ENCODE assay signal across 15 cellular contexts in genomic region chr10:78214931-78215330, GRCh38.
DNase-seq lines count a peak whose midpoint lies in the region; ATAC-seq, FAIRE-seq and TF ChIP-seq lines count a peak whose summit lies in the region.
"Had no signal": no experiment of that assay in that cellular context is flagged by ENCODE, and none has a peak within 500 bp of the region (broad histone marks: within the 10 kb centered on the region; RNA-seq: fewer than 3 reads in every experiment).

No MANE protein-coding gene starts in this region.

- no peaks in the 10 kb centered on the region for H4K20me1 ChIP-seq in GM23248 (ENCODE audit: insufficient read depth)
- no peaks in the 10 kb centered on the region for H4K20me1 ChIP-seq in smooth muscle cell (ENCODE audit: low read depth)

- no peak for TF ChIP-seq CTCF in smooth muscle cell (IDR thresholded peaks at IDR 0.05; ENCODE audit: borderline replicate concordance, insufficient read depth, poor library complexity, severe bottlenecking)

- H3K4me2 ChIP-seq in GM23248 (ENCODE audit: unreplicated experiment) = no peak overlapping the region
- H3K4me2 ChIP-seq in smooth muscle cell = peak overlapping the region; percentile 73

- H3F3A ChIP-seq in GM23248 (ENCODE audit: insufficient read depth) (no peaks in the 10 kb centered on the region), smooth muscle cell (ENCODE audit: low read depth) (peaks cover 6% of the 10 kb centered on the region)

- intact Hi-C loops in right cardiac atrium (cut with DNase I) = loop anchor here in 2 of 4 donors (10.0 kb wide), 2 partner anchors 90 to 980 kb away; no protein-coding TSS in a partner anchor
- intact Hi-C loops in activated T-helper 2 cell treated with anti-CD3 and anti-CD28 coated beads, Interferon-gamma antibody, Interleukin-2, Interleukin-4, amounts not matched to agents 10 μg/mL and 5 μg/mL and 100 μg/mL, durations not matched to agents 14 hours and 24 hours and 36 hours (cut with micrococcal nuclease) = no loop called here

- H2AFZ ChIP-seq in GM23248 (peak overlapping the region; percentile 19; the same call in 1 of the 2 replicates), smooth muscle cell (ENCODE audit: low read depth) (peak overlapping the region; percentile 47)

- peaks cover 3% of the 10 kb centered on the region for H3K4me1 Mint-ChIP-seq in activated T-helper 2 cell treated with anti-CD3 and anti-CD28 coated beads, Interferon-gamma antibody, Interleukin-2, Interleukin-4, amounts not matched to agents 10 μg/mL and 5 μg/mL and 100 μg/mL, durations not matched to agents 14 hours and 24 hours and 36 hours (ENCODE audit: low read depth)
- H3K4me1 Mint-ChIP-seq: immature natural killer cell, T-cell had no signal

- ATAC-seq in right cardiac atrium (no peak), GM21619 (IDR thresholded peaks at IDR 0.05; ENCODE audit: unreplicated experiment) (no peak)
- ATAC-seq: T-cell, WTC11 had no signal

- no peak overlapping the region for H3K27ac Mint-ChIP-seq in activated T-helper 2 cell treated with anti-CD3 and anti-CD28 coated beads, Interferon-gamma antibody, Interleukin-2, Interleukin-4, amounts not matched to agents 10 μg/mL and 5 μg/mL and 100 μg/mL, durations not matched to agents 14 hours and 24 hours and 36 hours
- H3K27ac Mint-ChIP-seq: immature natural killer cell, T-cell, type B pancreatic cell, WTC11 had no signal

- peak overlapping the region; percentile 56; the same call in 1 of the 2 replicates for H3K9ac ChIP-seq in GM23248
- peak overlapping the region; percentile 78 for H3K9ac ChIP-seq in adipocyte (ENCODE audit: low read length)
- H3K9ac ChIP-seq in smooth muscle cell (ENCODE audit: low read depth) = peak overlapping the region; percentile 71

- H3K4me3 Mint-ChIP-seq in activated T-helper 2 cell treated with anti-CD3 and anti-CD28 coated beads, Interferon-gamma antibody, Interleukin-2, Interleukin-4, amounts not matched to agents 10 μg/mL and 5 μg/mL and 100 μg/mL, durations not matched to agents 14 hours and 24 hours and 36 hours (ENCODE audit: low read depth) = no peak overlapping the region
- H3K4me3 Mint-ChIP-seq: immature natural killer cell, T-cell, type B pancreatic cell, WTC11 had no signal

- H3K36me3 ChIP-seq in GM23248 (ENCODE audit: low read depth) (no peaks in the 10 kb centered on the region), adipocyte (ENCODE audit: control insufficient read depth, insufficient read depth, low read length, severe bottlenecking) (no peaks in the 10 kb centered on the region), smooth muscle cell (ENCODE audit: low read depth) (no peaks in the 10 kb centered on the region), small intestine (ENCODE audit: control insufficient read depth in 2 of 2, insufficient read depth in 2 of 2, low read length in 2 of 2) (no peaks in the 10 kb centered on the region)
- H3K36me3 ChIP-seq: Peyer's patch had no signal

- H3K4me3 ChIP-seq in GM23248 = no peak overlapping the region
- H3K4me3 ChIP-seq in adipocyte (ENCODE audit: low read length) = peak overlapping the region; percentile 31
- no peak overlapping the region for H3K4me3 ChIP-seq in right cardiac atrium (ENCODE audit: low read length)
- no peak overlapping the region for H3K4me3 ChIP-seq in smooth muscle cell
- H3K4me3 ChIP-seq in small intestine (ENCODE audit: low read depth in 1 of 2, low read length in 2 of 2) = no peak overlapping the region
- H3K4me3 ChIP-seq: Peyer's patch had no signal

- H3K4me1 ChIP-seq in GM23248 (ENCODE audit: insufficient read depth) = peaks cover 19% of the 10 kb centered on the region
- H3K4me1 ChIP-seq in adipocyte (ENCODE audit: control insufficient read depth, insufficient read depth, low read length) = peaks cover 34% of the 10 kb centered on the region
- peaks cover 12% of the 10 kb centered on the region for H3K4me1 ChIP-seq in right cardiac atrium (ENCODE audit: control insufficient read depth, insufficient read depth, low read length)
- peaks cover 8% of the 10 kb centered on the region for H3K4me1 ChIP-seq in smooth muscle cell (ENCODE audit: low read depth)
- H3K4me1 ChIP-seq in small intestine (ENCODE audit: control insufficient read depth in 2 of 2, insufficient read depth in 1 of 2, low read depth in 1 of 2, low read length in 1 of 2) = no peaks in the 10 kb centered on the region

- peaks cover 26% of the 10 kb centered on the region for H3K27me3 Mint-ChIP-seq in activated T-helper 2 cell treated with anti-CD3 and anti-CD28 coated beads, Interferon-gamma antibody, Interleukin-2, Interleukin-4, amounts not matched to agents 10 μg/mL and 5 μg/mL and 100 μg/mL, durations not matched to agents 14 hours and 24 hours and 36 hours (ENCODE audit: low read depth)

- no peak for FAIRE-seq in small intestine (lab: Jason Lieb, UNC)

- no peaks in the 10 kb centered on the region for H3K9me3 Mint-ChIP-seq in activated T-helper 2 cell treated with anti-CD3 and anti-CD28 coated beads, Interferon-gamma antibody, Interleukin-2, Interleukin-4, amounts not matched to agents 10 μg/mL and 5 μg/mL and 100 μg/mL, durations not matched to agents 14 hours and 24 hours and 36 hours
- H3K9me3 Mint-ChIP-seq: immature natural killer cell, T-cell, type B pancreatic cell had no signal

- H3K9me2 ChIP-seq in GM23248 (ENCODE audit: insufficient read depth) = no peaks in the 10 kb centered on the region

- in situ Hi-C loops in GM23248 (cut with MboI) = no loop called here

- H3K9me3 ChIP-seq in GM23248 (ENCODE audit: low read depth) (no peaks in the 10 kb centered on the region), adipocyte (ENCODE audit: control insufficient read depth, low read length) (no peaks in the 10 kb centered on the region), right cardiac atrium (ENCODE audit: control insufficient read depth, low read length) (no peaks in the 10 kb centered on the region), smooth muscle cell (replicated peaks; ENCODE audit: low read depth) (no peaks in the 10 kb centered on the region), small intestine (ENCODE audit: control insufficient read depth, low read depth) (no peaks in the 10 kb centered on the region)
- H3K9me3 ChIP-seq: Peyer's patch had no signal

- H3K27ac ChIP-seq in GM23248 = 0 out of 2 replicates have a peak overlapping the region, but pooled peaks have one; percentile 24
- peak overlapping the region; percentile 11 for H3K27ac ChIP-seq in right cardiac atrium (ENCODE audit: low read length)
- H3K27ac ChIP-seq in smooth muscle cell (ENCODE audit: low read depth) = peak overlapping the region; percentile 70
- H3K27ac ChIP-seq in small intestine (ENCODE audit: low read depth in 1 of 2, low read length in 1 of 2) = peak overlapping the region in 1 of 2 donors; percentile 4

- H3K27me3 ChIP-seq in GM23248 (replicated peaks; ENCODE audit: insufficient read depth) (no peaks in the 10 kb centered on the region), adipocyte (replicated peaks; ENCODE audit: control insufficient read depth, insufficient read depth, low read length) (no peaks in the 10 kb centered on the region), right cardiac atrium (ENCODE audit: control insufficient read depth, insufficient read depth) (no peaks in the 10 kb centered on the region), smooth muscle cell (ENCODE audit: low read depth) (no peaks in the 10 kb centered on the region), small intestine (ENCODE audit: control insufficient read depth in 2 of 2, insufficient read depth in 2 of 2, low read length in 2 of 2) (peaks cover 0 to 1% of the 10 kb centered on the region in 2 donors)
- H3K27me3 ChIP-seq: Peyer's patch had no signal

- no peaks in the 10 kb centered on the region for H3K36me3 Mint-ChIP-seq in activated T-helper 2 cell treated with anti-CD3 and anti-CD28 coated beads, Interferon-gamma antibody, Interleukin-2, Interleukin-4, amounts not matched to agents 10 μg/mL and 5 μg/mL and 100 μg/mL, durations not matched to agents 14 hours and 24 hours and 36 hours (ENCODE audit: low read depth)
- H3K36me3 Mint-ChIP-seq: immature natural killer cell, T-cell, type B pancreatic cell, WTC11 had no signal

- DNase-seq in GM23248 (no peak), adipocyte (ENCODE audit: low read depth) (no peak), right cardiac atrium (no peak), smooth muscle cell (lab: John Stamatoyannopoulos, UW; ENCODE audit: unreplicated experiment) (no peak), small intestine (no peak), KG1 (lab: John Stamatoyannopoulos, UW) (no peak)
- DNase-seq in activated T-helper 2 cell treated with anti-CD3 and anti-CD28 coated beads, Interferon-gamma antibody, Interleukin-2, Interleukin-4, amounts not matched to agents 10 μg/mL and 5 μg/mL and 100 μg/mL, durations not matched to agents 14 hours and 24 hours and 36 hours (ENCODE audit: low spot score) = no peak
- DNase-seq: immature natural killer cell, mesendoderm, NCI-H2081, T-cell had no signal

- WGBS in GM23248 (ENCODE audit: low coverage in 1 of 2, low lambda C conversion rate in 2 of 2, missing lambda C conversion rate in 2 of 2), 2 experiments = 67% methylated on average over 4 of the region's 4 CpGs
- WGBS in right cardiac atrium = 63% methylated on average over 4 of the region's 4 CpGs
- WGBS in smooth muscle cell (ENCODE audit: low lambda C conversion rate) = 94% methylated on average over 4 of the region's 4 CpGs
- WGBS in small intestine, 3 donors = 82 to 91% (median 88%) methylated on average over 4 of the region's 4 CpGs

- H3K79me2 ChIP-seq in GM23248 (ENCODE audit: insufficient read depth) (no peaks in the 10 kb centered on the region), smooth muscle cell (ENCODE audit: low read depth) (no peaks in the 10 kb centered on the region)
